ENCODE assay signal across 1 cellular context in genomic region chr14:100144996-100145646, GRCh38.
TF ChIP-seq lines count a peak whose summit lies in the region.

No MANE protein-coding gene starts in this region.

TF ChIP-seq in GM23338, 12 proteins besides CTCF, POLR2A, EP300 and RAD21 (continued from another document):
- TF ChIP-seq ZNF462 (CRISPR knock-in tag; IDR thresholded peaks at IDR 0.05) (no peak), REST (IDR thresholded peaks at IDR 0.05; ENCODE audit: unreplicated experiment) (no peak), CREB1 (CRISPR knock-in tag; IDR thresholded peaks at IDR 0.05; ENCODE audit: low read depth) (no peak)
